30 cellular contexts compared by ENCODE assay signal in genomic region chr4:14952352-14952751, GRCh38.
DNase-seq lines count a peak whose midpoint lies in the region; ATAC-seq and FAIRE-seq lines count a peak whose summit lies in the region.
"Had no signal": no experiment of that assay in that cellular context is flagged by ENCODE, and none has a peak within 500 bp of the region (broad histone marks: within the 10 kb centered on the region; RNA-seq: fewer than 3 reads in every experiment).

No MANE protein-coding gene starts in this region.

- DNase-seq in GM19239 (ENCODE audit: insufficient read length, low spot score), result no peak
- DNase-seq in activated T-cell treated with anti-CD3 and anti-CD28 coated beads for 4 hours, result no peak
- DNase-seq in SW480 (ENCODE audit: low spot score), result no peak
- no peak for DNase-seq in UCSD-AML1 (lab: John Stamatoyannopoulos, UW; ENCODE audit: unreplicated experiment)
- DNase-seq: activated CD4-positive, alpha-beta T cell treated with anti-CD3 and anti-CD28 coated beads, Interleukin-2, amount 10 ng/mL, durations not matched to agents 24 days and 14 days; activated naive CD4-positive, alpha-beta T cell; activated T-cell treated with anti-CD3 and anti-CD28 coated beads, Interleukin-2, amount 50 U/mL, for 72 hours; adrenal gland; AML-193; CD4-positive, alpha-beta T cell; GOT3; HFFc6; hypothalamus; IMR-90; NCI-H1048; NCI-H187 treated with DMSO at 0.1 percent for 48 hours; NCI-H526; SHP77 treated with DMSO at 0.1 percent for 48 hours; stimulated activated CD4-positive, alpha-beta T cell treated with anti-CD3 and anti-CD28 coated beads, Interleukin-1b, Interleukin-23, amount 100 ng/mL, for 48 hours; stimulated activated CD8-positive, alpha-beta memory T cell treated with anti-CD3 and anti-CD28 coated beads, Interleukin-4, amount 100 ng/mL, for 48 hours; stimulated activated naive CD8-positive, alpha-beta T cell treated with anti-CD3 and anti-CD28 coated beads, Interleukin-15, amount 100 ng/mL, for 72 hours; T-helper 9 cell; uterus had no signal

- ATAC-seq in GM18502 (IDR thresholded peaks at IDR 0.05; ENCODE audit: poor library complexity, unreplicated experiment) (peak; percentile 65), GM19328 (IDR thresholded peaks at IDR 0.05; ENCODE audit: unreplicated experiment) (peak; percentile 70), HG02798 (IDR thresholded peaks at IDR 0.05; ENCODE audit: poor library complexity, unreplicated experiment) (peak; percentile 68), HG03439 (IDR thresholded peaks at IDR 0.05; ENCODE audit: unreplicated experiment) (peak; percentile 67)
- ATAC-seq: activated T-cell treated with anti-CD3 and anti-CD28 coated beads, Interleukin-2, amount 50 U/mL, for 72 hours; Panc1; stimulated activated naive CD8-positive, alpha-beta T cell treated with anti-CD3 and anti-CD28 coated beads, Interleukin-15, amount 100 ng/mL, for 72 hours had no signal

- no peak for FAIRE-seq in GM19239 (lab: Jason Lieb, UNC)
- FAIRE-seq: A204.1, endothelial cell of umbilical vein had no signal
